Comparison of ENCODE assay signal across 17 cellular contexts in genomic region chr1:1259119-1259488, GRCh38. TPM values are rescaled to one million over a fixed set of nuclear protein-coding genes. Genes with fewer than 3 reads are reported as not detected.
DNase-seq lines count a peak whose midpoint lies in the region; ATAC-seq and TF ChIP-seq lines count a peak whose summit lies in the region.
"Had no signal": no experiment of that assay in that cellular context is flagged by ENCODE, and none has a peak within 500 bp of the region (broad histone marks: within the 10 kb centered on the region; RNA-seq: fewer than 3 reads in every experiment).

No MANE protein-coding gene starts in this region.

- no peak overlapping the region for H3K4me2 ChIP-seq in neural progenitor cell
- H3K4me2 ChIP-seq: GM23338 had no signal

- no peaks in the 10 kb centered on the region for H3K9me3 ChIP-seq in neural progenitor cell (ENCODE audit: low read depth)

- H3K27me3 Mint-ChIP-seq in WTC11 (ENCODE audit: low read depth) (no peaks in the 10 kb centered on the region), neural progenitor cell (ENCODE audit: insufficient read depth, low read depth) (peaks cover 2% of the 10 kb centered on the region)
- no peaks in the 10 kb centered on the region for H3K27me3 Mint-ChIP-seq in activated CD4-positive, alpha-beta T cell treated with anti-CD3 and anti-CD28 coated beads for 36 hours
- H3K27me3 Mint-ChIP-seq: B cell had no signal

- no peak overlapping the region for H3K9ac ChIP-seq in neural progenitor cell

- intact Hi-C loops in posterior vena cava (cut with DNase I): no loop called here
- intact Hi-C loops in activated CD4-positive, alpha-beta T cell treated with anti-CD3 and anti-CD28 coated beads for 36 hours (cut with DNase I, micrococcal nuclease): no loop called here

- H3K27me3 ChIP-seq in H7 (ENCODE audit: control insufficient read depth, insufficient read depth, low read length) (no peaks in the 10 kb centered on the region), neural progenitor cell (no peaks in the 10 kb centered on the region)

- H3K79me2 ChIP-seq in neural progenitor cell (ENCODE audit: low read depth): no peaks in the 10 kb centered on the region

- H3K36me3 ChIP-seq in H7 (replicated peaks; ENCODE audit: control insufficient read depth, insufficient read depth, low read length): peaks cover 27% of the 10 kb centered on the region
- no peaks in the 10 kb centered on the region for H3K36me3 ChIP-seq in neural progenitor cell

- CTCF ChIA-PET in WTC11 (lab: Charles Lee): no interaction called here
- CTCF ChIA-PET in activated CD4-positive, alpha-beta T cell treated with anti-CD3 and anti-CD28 coated beads for 36 hours (lab: Charles Lee): no interaction called here

- no peaks in the 10 kb centered on the region for H3K9me3 Mint-ChIP-seq in WTC11
- H3K9me3 Mint-ChIP-seq in neural progenitor cell: no peaks in the 10 kb centered on the region
- no peaks in the 10 kb centered on the region for H3K9me3 Mint-ChIP-seq in activated CD4-positive, alpha-beta T cell treated with anti-CD3 and anti-CD28 coated beads for 36 hours (ENCODE audit: low read depth)
- H3K9me3 Mint-ChIP-seq: CD8-positive, alpha-beta T cell; GM23338 had no signal

- H3K4me1 ChIP-seq in neural progenitor cell: no peaks in the 10 kb centered on the region

- peaks cover 15% of the 10 kb centered on the region for H3K4me1 Mint-ChIP-seq in WTC11
- H3K4me1 Mint-ChIP-seq in neural progenitor cell: peaks cover 3% of the 10 kb centered on the region
- no peaks in the 10 kb centered on the region for H3K4me1 Mint-ChIP-seq in activated CD4-positive, alpha-beta T cell treated with anti-CD3 and anti-CD28 coated beads for 36 hours

- POLR2A ChIA-PET in WTC11 (lab: Charles Lee): no interaction called here
- POLR2A ChIA-PET in activated CD4-positive, alpha-beta T cell treated with anti-CD3 and anti-CD28 coated beads for 36 hours (lab: Charles Lee): no interaction called here

- H3K36me3 Mint-ChIP-seq in WTC11: peaks cover 58% of the 10 kb centered on the region
- peaks cover 28% of the 10 kb centered on the region for H3K36me3 Mint-ChIP-seq in neural progenitor cell
- peaks cover 46% of the 10 kb centered on the region for H3K36me3 Mint-ChIP-seq in activated CD4-positive, alpha-beta T cell treated with anti-CD3 and anti-CD28 coated beads for 36 hours (ENCODE audit: low read depth)

- peak overlapping the region; percentile 70; the same call in 1 of the 2 replicates for H3K27ac Mint-ChIP-seq in WTC11
- H3K27ac Mint-ChIP-seq in neural progenitor cell: peak overlapping the region; percentile 42
- no peak overlapping the region for H3K27ac Mint-ChIP-seq in activated CD4-positive, alpha-beta T cell treated with anti-CD3 and anti-CD28 coated beads for 36 hours
- H3K27ac Mint-ChIP-seq: CD8-positive, alpha-beta T cell; GM23338 had no signal

- DNase-seq in H7 (peak; percentile 54), WTC11 (ENCODE audit: low spot score) (no peak), neural progenitor cell (ENCODE audit: low spot score) (no peak), posterior vena cava (ENCODE audit: low spot score) (no peak), NCI-H82 (lab: John Stamatoyannopoulos, UW) (no peak)
- no peak for DNase-seq in activated CD4-positive, alpha-beta T cell treated with anti-CD3 and anti-CD28 coated beads for 36 hours
- DNase-seq: CD8-positive, alpha-beta T cell; GF-D8; NCI-H1417 treated with DMSO at 0.1 percent for 48 hours; NCI-H2029; NCI-H2171 treated with DMSO at 0.1 percent for 48 hours; NCI-H774; SHP77 had no signal

- H3K4me3 Mint-ChIP-seq in WTC11 (no peak overlapping the region), neural progenitor cell (no peak overlapping the region)
- H3K4me3 Mint-ChIP-seq in activated CD4-positive, alpha-beta T cell treated with anti-CD3 and anti-CD28 coated beads for 36 hours: no peak overlapping the region
- H3K4me3 Mint-ChIP-seq: B cell; CD8-positive, alpha-beta T cell; GM23338 had no signal

- H4K20me1 ChIP-seq in neural progenitor cell (ENCODE audit: low read depth): peaks cover 54% of the 10 kb centered on the region

- ATAC-seq in WTC11: no peak
- no peak for ATAC-seq in activated CD4-positive, alpha-beta T cell treated with anti-CD3 and anti-CD28 coated beads for 36 hours
- ATAC-seq: CD8-positive, alpha-beta T cell; SK-N-SH treated with all-trans-retinoic acid at 6 μM for 48 hours had no signal

- H3K4me3 ChIP-seq in H7 (ENCODE audit: insufficient read depth, low read depth, low read length) (no peak overlapping the region), neural progenitor cell (no peak overlapping the region)
- H3K4me3 ChIP-seq: GM23338 had no signal

- H3F3A ChIP-seq in neural progenitor cell (ENCODE audit: low read depth): no peaks in the 10 kb centered on the region

- no peak overlapping the region for H3K27ac ChIP-seq in neural progenitor cell

- TF ChIP-seq CTCF in WTC11 (IDR thresholded peaks at IDR 0.05) (no peak), neural progenitor cell (IDR thresholded peaks at IDR 0.05) (no peak)

- H2AFZ ChIP-seq in neural progenitor cell (replicated peaks): no peak overlapping the region
- H2AFZ ChIP-seq: GM23338 had no signal

TF ChIP-seq in WTC11, 78 proteins besides CTCF, POLR2A, EP300 and RAD21:
- TF ChIP-seq TEAD4 (CRISPR knock-in tag; IDR thresholded peaks at IDR 0.05) (no peak), ATF1 (CRISPR knock-in tag; IDR thresholded peaks at IDR 0.05) (no peak), ZNF121 (CRISPR knock-in tag; IDR thresholded peaks at IDR 0.05) (0 out of 2 replicates have a peak, but pooled peaks have one; percentile 0)

RNA-seq across cellular contexts. Expression of gene C1QTNF12, which starts 12.6 kb away (rescaled TPM):
- 3.6 and 6.3 TPM in 2 replicates for total RNA-seq in H7 (2014; rRNA removed; shearing (Covaris generic))
- total RNA-seq in WTC11 (2021): 8.5 to 10.3 TPM (median 8.5 TPM) in 3 replicates
- 0.28 and 2.1 TPM in 2 replicates for total RNA-seq in neural progenitor cell (ENCODE audit: low replicate concordance)
- total RNA-seq in posterior vena cava: 1 to 10 TPM; 1.9 to 4.1 TPM
- total RNA-seq in activated CD4-positive, alpha-beta T cell treated with anti-CD3 and anti-CD28 coated beads for 36 hours: 1 to 10 TPM; 1.1 to 1.6 TPM
- total RNA-seq: NCI-H460 had no signal

RNA-seq across cellular contexts. Expression of gene UBE2J2, which starts 14.6 kb away (rescaled TPM):
- total RNA-seq in H7 (2014; rRNA removed; shearing (Covaris generic)): 81.8 and 105 TPM in 2 replicates
- 62.6 to 72.2 TPM (median 65.6 TPM) in 3 replicates for total RNA-seq in WTC11 (2021)
- 32.9 and 39.2 TPM in 2 replicates for total RNA-seq in neural progenitor cell (ENCODE audit: low replicate concordance)
- 10 to 100 TPM; 29.0 to 32.0 TPM for total RNA-seq in posterior vena cava
- 10 to 100 TPM; 57.4 to 60.2 TPM for total RNA-seq in activated CD4-positive, alpha-beta T cell treated with anti-CD3 and anti-CD28 coated beads for 36 hours

RNA-seq across cellular contexts. Expression of gene SCNN1D, which starts 21.1 kb away (rescaled TPM):
- total RNA-seq in H7 (2014; rRNA removed; shearing (Covaris generic)): 4.0 and 10.2 TPM in 2 replicates
- total RNA-seq in WTC11 (2021): 4.7 to 8.5 TPM (median 6.4 TPM) in 3 replicates
- total RNA-seq in neural progenitor cell (ENCODE audit: low replicate concordance): 0.41 and 4.7 TPM in 2 replicates
- 1 to 10 TPM; 1.8 to 6.1 TPM for total RNA-seq in posterior vena cava
- total RNA-seq in activated CD4-positive, alpha-beta T cell treated with anti-CD3 and anti-CD28 coated beads for 36 hours: 1 to 10 TPM; 3.6 to 3.8 TPM

RNA-seq across cellular contexts. Expression of gene B3GALT6, which starts 27.1 kb away (rescaled TPM):
- 40.3 and 47.2 TPM in 2 replicates for total RNA-seq in H7 (2014; rRNA removed; shearing (Covaris generic))
- 18.8 to 21.4 TPM (median 20.0 TPM) in 3 replicates for total RNA-seq in WTC11 (2021)
- total RNA-seq in neural progenitor cell (ENCODE audit: low replicate concordance): 15.8 and 32.4 TPM in 2 replicates
- total RNA-seq in posterior vena cava: 10 to 100 TPM in 1 of 2 donors, 1 to 10 TPM in 1; 9.9 to 10.3 TPM
- 10 to 100 TPM in 1 of 2 experiments, 1 to 10 TPM in 1; 9.4 to 12.2 TPM for total RNA-seq in activated CD4-positive, alpha-beta T cell treated with anti-CD3 and anti-CD28 coated beads for 36 hours

RNA-seq across cellular contexts. Expression of gene SDF4, which starts 27.3 kb away (rescaled TPM):
- total RNA-seq in H7 (2014; rRNA removed; shearing (Covaris generic)): 102 and 127 TPM in 2 replicates
- total RNA-seq in WTC11 (2021) (92.3 to 105 TPM (median 101 TPM) in 3 replicates), neural progenitor cell (ENCODE audit: low replicate concordance) (16.6 and 43.4 TPM in 2 replicates), posterior vena cava (100 to 1,000 TPM; 121 to 151 TPM)
- 100 to 1,000 TPM; 108 to 128 TPM for total RNA-seq in activated CD4-positive, alpha-beta T cell treated with anti-CD3 and anti-CD28 coated beads for 36 hours
